In the genomic region with DNA sequence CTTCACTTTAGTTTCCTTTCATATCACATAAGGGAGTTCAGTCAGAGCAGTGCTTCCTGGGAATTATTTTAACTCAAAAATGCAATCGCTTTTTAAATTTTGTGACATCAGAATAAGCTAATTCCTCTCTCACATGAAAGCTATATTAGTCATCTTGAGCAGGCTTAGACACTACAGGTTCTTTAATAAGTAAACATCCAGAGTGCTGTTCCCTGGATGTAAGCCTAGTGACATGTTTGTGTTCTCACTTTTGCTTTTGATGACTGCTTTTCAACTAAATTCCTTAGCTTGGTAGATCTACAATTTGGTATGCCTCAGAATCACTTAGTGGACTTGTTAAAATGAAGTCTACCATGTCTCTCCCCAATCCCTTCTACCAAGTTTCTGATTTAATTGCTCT, we compare ENCODE assay signal across 17 cellular contexts.
"Had no signal": no experiment of that assay in that cellular context is flagged by ENCODE, and none has a peak within 500 bp of the region (broad histone marks: within the 10 kb centered on the region; RNA-seq: fewer than 3 reads in every experiment).

No MANE protein-coding gene starts in this region.

- H3K4me3 Mint-ChIP-seq: activated CD4-positive, alpha-beta T cell treated with anti-CD3 and anti-CD28 coated beads, Interleukin-2, amount 10 ng/mL, durations not matched to agents 7 days and 5 days; activated T-helper 1 cell treated with anti-CD3 and anti-CD28 coated beads, Interleukin-12 subunit alpha, Interleukin-12 subunit beta, Interleukin-2, Interleukin-4 antibody, amounts not matched to agents 30 ng/mL and 10 ng/mL and 1 ng/mL, durations not matched to agents 14 hours and 24 hours and 36 hours; endodermal cell; immature natural killer cell; naive thymus-derived CD8-positive, alpha-beta T cell; T-helper 2 cell treated with Interferon-gamma antibody and Interleukin-4, amounts not matched to agents 5 μg/mL and 100 μg/mL, for 36 hours had no signal

- DNase-seq: activated CD4-positive, alpha-beta T cell treated with anti-CD3 and anti-CD28 coated beads, Interleukin-2, amount 10 ng/mL, durations not matched to agents 7 days and 5 days; activated CD4-positive, CD25-positive, alpha-beta regulatory T cell; activated naive CD4-positive, alpha-beta T cell; anterior cingulate cortex; dorsolateral prefrontal cortex; endodermal cell; erythroblast; gastrocnemius medialis; heart left ventricle; immature natural killer cell; left cardiac atrium; naive thymus-derived CD8-positive, alpha-beta T cell; stimulated activated CD4-positive, alpha-beta T cell treated with anti-CD3 and anti-CD28 coated beads, Interleukin-2, amount 100 ng/mL, for 48 hours; stimulated activated naive CD4-positive, alpha-beta T cell; substantia nigra had no signal

- H3K9me3 Mint-ChIP-seq: activated CD4-positive, alpha-beta T cell treated with anti-CD3 and anti-CD28 coated beads, Interleukin-2, amount 10 ng/mL, durations not matched to agents 7 days and 5 days; activated T-helper 1 cell treated with anti-CD3 and anti-CD28 coated beads, Interleukin-12 subunit alpha, Interleukin-12 subunit beta, Interleukin-2, Interleukin-4 antibody, amounts not matched to agents 30 ng/mL and 10 ng/mL and 1 ng/mL, durations not matched to agents 14 hours and 24 hours and 36 hours; endodermal cell; naive thymus-derived CD8-positive, alpha-beta T cell; T-helper 2 cell treated with Interferon-gamma antibody and Interleukin-4, amounts not matched to agents 5 μg/mL and 100 μg/mL, for 36 hours had no signal

- H3K27ac Mint-ChIP-seq: activated CD4-positive, alpha-beta T cell treated with anti-CD3 and anti-CD28 coated beads, Interleukin-2, amount 10 ng/mL, durations not matched to agents 7 days and 5 days; activated T-helper 1 cell treated with anti-CD3 and anti-CD28 coated beads, Interleukin-12 subunit alpha, Interleukin-12 subunit beta, Interleukin-2, Interleukin-4 antibody, amounts not matched to agents 30 ng/mL and 10 ng/mL and 1 ng/mL, durations not matched to agents 14 hours and 24 hours and 36 hours; endodermal cell; immature natural killer cell; T-helper 2 cell treated with Interferon-gamma antibody and Interleukin-4, amounts not matched to agents 5 μg/mL and 100 μg/mL, for 36 hours had no signal

- H3K4me1 Mint-ChIP-seq: activated CD4-positive, alpha-beta T cell treated with anti-CD3 and anti-CD28 coated beads, Interleukin-2, amount 10 ng/mL, durations not matched to agents 7 days and 5 days; immature natural killer cell; naive thymus-derived CD8-positive, alpha-beta T cell had no signal

- H3K27me3 Mint-ChIP-seq: activated CD4-positive, alpha-beta T cell treated with anti-CD3 and anti-CD28 coated beads, Interleukin-2, amount 10 ng/mL, durations not matched to agents 7 days and 5 days had no signal

- H3K36me3 Mint-ChIP-seq: immature natural killer cell; naive thymus-derived CD8-positive, alpha-beta T cell had no signal

- ATAC-seq: gastrocnemius medialis; heart left ventricle; left cardiac atrium; naive thymus-derived CD8-positive, alpha-beta T cell had no signal
